In the genomic region with DNA sequence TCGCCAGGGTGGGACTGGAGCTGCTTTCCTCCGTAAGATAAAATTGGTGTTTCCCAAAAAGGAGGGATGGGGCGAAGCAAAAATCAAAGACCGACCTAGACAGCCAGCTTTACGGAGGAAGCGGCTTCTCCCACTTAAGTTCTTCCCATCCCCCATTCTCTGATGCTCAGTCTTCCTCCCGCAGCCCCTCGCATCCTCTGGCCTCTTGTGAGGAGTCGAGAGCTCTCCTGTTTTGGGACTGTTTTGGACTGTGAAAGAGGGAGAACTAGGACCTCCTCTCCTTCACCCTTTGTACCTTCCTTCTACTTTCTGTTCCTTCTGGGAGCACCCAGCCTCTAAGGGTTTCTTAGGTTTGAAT, we compare ENCODE assay signal across 8 cellular contexts. TPM values are rescaled to one million over a fixed set of nuclear protein-coding genes. Genes with fewer than 3 reads are reported as not detected.
DNase-seq lines count a peak whose midpoint lies in the region; ATAC-seq and TF ChIP-seq lines count a peak whose summit lies in the region.

No MANE protein-coding gene starts in this region.

- TF ChIP-seq CTCF in heart right ventricle (IDR thresholded peaks at IDR 0.05): no peak

- H3K4me3 ChIP-seq in heart right ventricle (peak overlapping the region; percentile 88 to 100 (median 94)), iPS-18c (ENCODE audit: insufficient read depth, low read depth, low read length) (peak overlapping the region; percentile 98)

- H3K4me3 Mint-ChIP-seq in activated CD8-positive, alpha-beta T cell treated with anti-CD3 and anti-CD28 coated beads, Interleukin-2, amount 10 ng/mL, durations not matched to agents 7 days and 5 days: peak overlapping the region; percentile 87
- peak overlapping the region; percentile 86 to 98 for H3K4me3 Mint-ChIP-seq in stimulated activated naive CD8-positive, alpha-beta T cell treated with anti-CD3 and anti-CD28 coated beads, Interleukin-15, amount 100 ng/mL, for 72 hours

- no peaks in the 10 kb centered on the region for H3K36me3 ChIP-seq in heart right ventricle

- POLR2A ChIA-PET in activated CD8-positive, alpha-beta T cell treated with anti-CD3 and anti-CD28 coated beads, Interleukin-2, amount 10 ng/mL, durations not matched to agents 7 days and 5 days (lab: Charles Lee): no interaction called here

- H3K9me3 Mint-ChIP-seq in activated CD8-positive, alpha-beta T cell treated with anti-CD3 and anti-CD28 coated beads, Interleukin-2, amount 10 ng/mL, durations not matched to agents 7 days and 5 days (ENCODE audit: insufficient read depth): no peaks in the 10 kb centered on the region
- no peaks in the 10 kb centered on the region for H3K9me3 Mint-ChIP-seq in stimulated activated naive CD8-positive, alpha-beta T cell treated with anti-CD3 and anti-CD28 coated beads, Interleukin-15, amount 100 ng/mL, for 72 hours
- no peaks in the 10 kb centered on the region for H3K9me3 Mint-ChIP-seq in activated naive CD4-positive, alpha-beta T cell treated with anti-CD3 and anti-CD28 coated beads, Interleukin-2, amount 50 U/mL, for 72 hours

- ATAC-seq in heart right ventricle: peak in 3 of 8 donors; percentile 1 to 10 (median 5)
- ATAC-seq in Right ventricle myocardium inferior: no peak
- no peak for ATAC-seq in activated CD8-positive, alpha-beta T cell treated with anti-CD3 and anti-CD28 coated beads, Interleukin-2, amount 10 ng/mL, durations not matched to agents 7 days and 5 days
- ATAC-seq in stimulated activated naive CD8-positive, alpha-beta T cell treated with anti-CD3 and anti-CD28 coated beads, Interleukin-15, amount 100 ng/mL, for 72 hours: no peak
- no peak for ATAC-seq in HG02588 (IDR thresholded peaks at IDR 0.05; ENCODE audit: unreplicated experiment)
- no peak for ATAC-seq in activated naive CD4-positive, alpha-beta T cell treated with anti-CD3 and anti-CD28 coated beads, Interleukin-2, amount 50 U/mL, for 72 hours

- WGBS in heart right ventricle, 2 donors: 1% methylated on average over 9 of the region's 9 CpGs

- no peaks in the 10 kb centered on the region for H3K36me3 Mint-ChIP-seq in activated CD8-positive, alpha-beta T cell treated with anti-CD3 and anti-CD28 coated beads, Interleukin-2, amount 10 ng/mL, durations not matched to agents 7 days and 5 days (ENCODE audit: low read depth)
- H3K36me3 Mint-ChIP-seq in activated naive CD4-positive, alpha-beta T cell treated with anti-CD3 and anti-CD28 coated beads, Interleukin-2, amount 50 U/mL, for 72 hours: peaks cover 8 to 13% of the 10 kb centered on the region in 2 donors

- H3K4me1 ChIP-seq in heart right ventricle: peaks cover 0 to 90% (median 71%) of the 10 kb centered on the region in 9 donors

- no peak overlapping the region for H3K27ac Mint-ChIP-seq in activated CD8-positive, alpha-beta T cell treated with anti-CD3 and anti-CD28 coated beads, Interleukin-2, amount 10 ng/mL, durations not matched to agents 7 days and 5 days
- peak overlapping the region in 1 of 2 donors; percentile 37 for H3K27ac Mint-ChIP-seq in stimulated activated naive CD8-positive, alpha-beta T cell treated with anti-CD3 and anti-CD28 coated beads, Interleukin-15, amount 100 ng/mL, for 72 hours
- peak overlapping the region in 1 of 2 donors; percentile 84 for H3K27ac Mint-ChIP-seq in activated naive CD4-positive, alpha-beta T cell treated with anti-CD3 and anti-CD28 coated beads, Interleukin-2, amount 50 U/mL, for 72 hours

- H3K9me3 ChIP-seq in heart right ventricle (no peaks in the 10 kb centered on the region), iPS-18c (ENCODE audit: control insufficient read depth, insufficient read depth, low read length) (no peaks in the 10 kb centered on the region)

- peak overlapping the region; percentile 78 to 97 (median 94) for H3K27ac ChIP-seq in heart right ventricle

- H3K27me3 ChIP-seq in heart right ventricle: no peaks in the 10 kb centered on the region

- peaks cover 24% of the 10 kb centered on the region for H3K4me1 Mint-ChIP-seq in activated CD8-positive, alpha-beta T cell treated with anti-CD3 and anti-CD28 coated beads, Interleukin-2, amount 10 ng/mL, durations not matched to agents 7 days and 5 days (ENCODE audit: low read depth)
- H3K4me1 Mint-ChIP-seq in stimulated activated naive CD8-positive, alpha-beta T cell treated with anti-CD3 and anti-CD28 coated beads, Interleukin-15, amount 100 ng/mL, for 72 hours: peaks cover 32% of the 10 kb centered on the region

- intact Hi-C loops in heart right ventricle (cut with DNase I) (loop anchor here in 3 of 10 donors (5.0 to 10.0 kb wide), 5 partner anchors 36 to 408 kb away; a partner anchor contains a TSS), Right ventricle myocardium inferior (cut with DNase I) (no loop called here)

- DNase-seq in heart right ventricle (no peak), Right ventricle myocardium inferior (ENCODE audit: missing footprints) (no peak), NCI-H1436 treated with DMSO at 0.1 percent for 48 hours (lab: John Stamatoyannopoulos, UW) (no peak)
- DNase-seq in activated CD8-positive, alpha-beta T cell treated with anti-CD3 and anti-CD28 coated beads, Interleukin-2, amount 10 ng/mL, durations not matched to agents 7 days and 5 days: no peak
- no peak for DNase-seq in stimulated activated naive CD8-positive, alpha-beta T cell treated with anti-CD3 and anti-CD28 coated beads, Interleukin-15, amount 100 ng/mL, for 72 hours
- DNase-seq in activated naive CD4-positive, alpha-beta T cell treated with anti-CD3 and anti-CD28 coated beads, Interleukin-2, amount 50 U/mL, for 72 hours (ENCODE audit: low spot score in 2 of 2): no peak

- CTCF ChIA-PET in activated CD8-positive, alpha-beta T cell treated with anti-CD3 and anti-CD28 coated beads, Interleukin-2, amount 10 ng/mL, durations not matched to agents 7 days and 5 days (lab: Charles Lee): interaction anchor here (1.1 to 2.1 kb wide), 2 partner anchors 70 to 311 kb away, joined by 3 to 7 read pairs; no protein-coding TSS in a partner anchor

- H3K27me3 Mint-ChIP-seq in activated CD8-positive, alpha-beta T cell treated with anti-CD3 and anti-CD28 coated beads, Interleukin-2, amount 10 ng/mL, durations not matched to agents 7 days and 5 days (ENCODE audit: low read depth): peaks cover 42% of the 10 kb centered on the region
- peaks cover 29% of the 10 kb centered on the region for H3K27me3 Mint-ChIP-seq in stimulated activated naive CD8-positive, alpha-beta T cell treated with anti-CD3 and anti-CD28 coated beads, Interleukin-15, amount 100 ng/mL, for 72 hours

RNA-seq across cellular contexts. Expression of a gene that starts 0.6 kb away (rescaled TPM):
- 10 to 100 TPM; 12.1 to 20.6 (median 17.5) TPM for total RNA-seq in heart right ventricle
- 1 to 10 TPM; 3.9 to 6.7 TPM for polyA plus RNA-seq in heart right ventricle
- total RNA-seq in Right ventricle myocardium inferior: 12.5 TPM
- under 1 TPM; 0.53 to 0.57 TPM for total RNA-seq in activated CD8-positive, alpha-beta T cell treated with anti-CD3 and anti-CD28 coated beads, Interleukin-2, amount 10 ng/mL, durations not matched to agents 7 days and 5 days
- 1 to 10 TPM; 3.4 to 5.5 TPM for total RNA-seq in activated naive CD4-positive, alpha-beta T cell treated with anti-CD3 and anti-CD28 coated beads, Interleukin-2, amount 50 U/mL, for 72 hours
